22 cellular contexts compared by ENCODE assay signal in the genomic region with DNA sequence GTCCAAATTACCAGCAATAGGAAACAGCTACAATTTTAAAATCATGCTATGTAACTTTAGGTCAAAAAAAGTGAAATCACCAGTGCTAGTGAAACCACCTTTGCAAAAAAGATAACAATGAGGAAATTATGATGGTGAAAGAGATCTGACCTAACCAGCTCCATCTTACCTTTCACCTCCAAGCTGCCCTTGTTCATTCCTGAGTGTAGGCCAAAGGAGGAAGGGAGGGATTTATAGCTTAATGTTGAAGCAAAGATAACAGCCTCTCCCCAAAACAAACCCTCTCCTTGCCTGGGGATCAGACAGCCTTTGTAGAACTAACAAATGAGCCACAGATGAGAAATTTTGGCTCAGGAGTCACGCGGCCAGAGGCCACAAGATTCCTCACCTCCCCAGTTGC.
"Had no signal": no experiment of that assay in that cellular context is flagged by ENCODE, and none has a peak within 500 bp of the region (broad histone marks: within the 10 kb centered on the region; RNA-seq: fewer than 3 reads in every experiment).

No MANE protein-coding gene starts in this region.

- H3K9me3 ChIP-seq: left ventricle myocardium inferior, pancreas, prostate gland had no signal

- H3K36me3 ChIP-seq: left ventricle myocardium inferior, pancreas, prostate gland, stomach, tibial nerve had no signal

- ATAC-seq: activated CD8-positive, alpha-beta T cell treated with anti-CD3 and anti-CD28 coated beads for 36 hours; activated T-cell treated with anti-CD3 and anti-CD28 coated beads, Interleukin-2, amount 50 U/mL, for 4 hours; activated T-helper 17 cell treated with anti-CD3 and anti-CD28 coated beads, Interleukin-2, amount 50 U/mL, for 72 hours; esophagus mucosa; naive thymus-derived CD4-positive, alpha-beta T cell; pancreas; sciatic nerve; stimulated activated naive B cell treated with anti-CD40 and anti-IgM and Interleukin-4, amounts not matched to agents 10 μg/mL and 1 μg/mL and 100 μg/mL, for 72 hours had no signal

- H3K4me3 ChIP-seq: left ventricle myocardium inferior, pancreas, prostate gland, skin epidermis, stomach, tibial nerve had no signal

- DNase-seq: activated B cell treated with CpG ODN at 0.5 μM for 24 hours; activated CD4-positive, alpha-beta T cell treated with anti-CD3 and anti-CD28 coated beads, Interleukin-2, amount 50 U/mL, for 1 hour; activated CD8-positive, alpha-beta T cell treated with anti-CD3 and anti-CD28 coated beads for 36 hours; activated naive CD4-positive, alpha-beta T cell treated with Interleukin-2 at 50 U/mL for 16 hours; activated T-cell treated with anti-CD3 and anti-CD28 coated beads, Interleukin-2, amount 50 U/mL, for 4 hours; anterior cingulate cortex; foreskin fibroblast; left ventricle myocardium inferior; naive thymus-derived CD4-positive, alpha-beta T cell; nucleus accumbens; pancreas; retina; stimulated activated CD4-positive, alpha-beta T cell treated with anti-CD3 and anti-CD28 coated beads, Interleukin-1b, Interleukin-23, amount 100 ng/mL, for 48 hours; stimulated activated naive B cell treated with anti-CD40 and anti-IgM and Interleukin-4, amounts not matched to agents 10 μg/mL and 1 μg/mL and 100 μg/mL, for 72 hours; stomach; T-helper 1 cell had no signal

- H3K4me1 ChIP-seq: left ventricle myocardium inferior, pancreas had no signal

- H3K27ac ChIP-seq: left ventricle myocardium inferior, pancreas, prostate gland, skin epidermis, stomach, tibial nerve had no signal

- H3K27me3 ChIP-seq: pancreas, stomach had no signal
